ENCODE assay signal across 21 cellular contexts in genomic region chr10:93601774-93602162, GRCh38. TPM values are rescaled to one million over a fixed set of nuclear protein-coding genes. Genes with fewer than 3 reads are reported as not detected.
A peak's percentile ranks its signal among the peaks of the same experiment; 100 is the strongest.
DNase-seq lines count a peak whose midpoint lies in the region; ATAC-seq and TF ChIP-seq lines count a peak whose summit lies in the region.
"Had no signal": no experiment of that assay in that cellular context is flagged by ENCODE, and none has a peak within 500 bp of the region (broad histone marks: within the 10 kb centered on the region; RNA-seq: fewer than 3 reads in every experiment).

No MANE protein-coding gene starts in this region.

- ATAC-seq in activated CD8-positive, alpha-beta memory T cell treated with anti-CD3 and anti-CD28 coated beads, Interleukin-2, amount 10 ng/mL, durations not matched to agents 7 days and 5 days: no peak
- no peak for ATAC-seq in HG03159 (IDR thresholded peaks at IDR 0.05; ENCODE audit: unreplicated experiment)

- H3K9me3 ChIP-seq in duodenal mucosa (ENCODE audit: control insufficient read depth in 1 of 2, low read length in 2 of 2) (no peaks in the 10 kb centered on the region), mesodermal cell (ENCODE audit: control insufficient read depth, low read length) (no peaks in the 10 kb centered on the region)
- H3K9me3 ChIP-seq: ovary, Peyer's patch had no signal

- 21 to 23% methylated on average over 4 to 5 of the region's 7 CpGs for WGBS in mesodermal cell (ENCODE audit: insufficient coverage in 2 of 2), 2 experiments

- peaks cover 69% of the 10 kb centered on the region for H3K27me3 Mint-ChIP-seq in activated CD8-positive, alpha-beta memory T cell treated with anti-CD3 and anti-CD28 coated beads, Interleukin-2, amount 10 ng/mL, durations not matched to agents 7 days and 5 days
- peaks cover 77% of the 10 kb centered on the region for H3K27me3 Mint-ChIP-seq in type B pancreatic cell

- H3K9me3 Mint-ChIP-seq in activated CD8-positive, alpha-beta memory T cell treated with anti-CD3 and anti-CD28 coated beads, Interleukin-2, amount 10 ng/mL, durations not matched to agents 7 days and 5 days (ENCODE audit: low read depth): no peaks in the 10 kb centered on the region
- no peaks in the 10 kb centered on the region for H3K9me3 Mint-ChIP-seq in type B pancreatic cell

- H3K9ac ChIP-seq in duodenal mucosa (ENCODE audit: low read depth in 1 of 2, low read length in 2 of 2): no peak overlapping the region

- H3K27ac ChIP-seq in duodenal mucosa (ENCODE audit: low read depth, low read length): no peak overlapping the region
- H3K27ac ChIP-seq in mesodermal cell (ENCODE audit: low read depth, low read length, severe bottlenecking): no peak overlapping the region
- H3K27ac ChIP-seq: ovary, Peyer's patch, SK-N-MC had no signal

- TF ChIP-seq CTCF in type B pancreatic cell (conservative IDR thresholded peaks at IDR 0.05): no peak

- H3K27me3 ChIP-seq in duodenal mucosa (ENCODE audit: control insufficient read depth in 1 of 2, insufficient read depth in 2 of 2, low read length in 2 of 2): peaks cover 30 to 31% of the 10 kb centered on the region in 2 donors
- H3K27me3 ChIP-seq: ovary, Peyer's patch had no signal

- peak overlapping the region; percentile 31 to 46 for H3K4me3 ChIP-seq in duodenal mucosa (ENCODE audit: low read depth in 1 of 2, low read length in 2 of 2)
- peak overlapping the region; percentile 40 for H3K4me3 ChIP-seq in mesodermal cell (ENCODE audit: extremely low read depth, insufficient read depth, low read length, poor library complexity, severe bottlenecking)
- H3K4me3 ChIP-seq: SK-N-MC had no signal

- CTCF ChIA-PET in activated CD8-positive, alpha-beta memory T cell treated with anti-CD3 and anti-CD28 coated beads, Interleukin-2, amount 10 ng/mL, durations not matched to agents 7 days and 5 days (lab: Charles Lee): no interaction called here

- H3K4me1 ChIP-seq in duodenal mucosa (ENCODE audit: control insufficient read depth in 1 of 2, insufficient read depth in 2 of 2, low read length in 2 of 2) (peaks cover 0 to 8% of the 10 kb centered on the region in 2 donors), mesodermal cell (ENCODE audit: control insufficient read depth, insufficient read depth, low read length, poor library complexity, severe bottlenecking) (no peaks in the 10 kb centered on the region)

- no peaks in the 10 kb centered on the region for H3K4me1 Mint-ChIP-seq in activated CD8-positive, alpha-beta memory T cell treated with anti-CD3 and anti-CD28 coated beads, Interleukin-2, amount 10 ng/mL, durations not matched to agents 7 days and 5 days
- H3K4me1 Mint-ChIP-seq in type B pancreatic cell (ENCODE audit: unreplicated experiment): peaks cover 10% of the 10 kb centered on the region

- H3K4me3 Mint-ChIP-seq in activated CD8-positive, alpha-beta memory T cell treated with anti-CD3 and anti-CD28 coated beads, Interleukin-2, amount 10 ng/mL, durations not matched to agents 7 days and 5 days: no peak overlapping the region
- H3K4me3 Mint-ChIP-seq in type B pancreatic cell: peak overlapping the region; percentile 76

- DNase-seq in activated CD8-positive, alpha-beta memory T cell treated with anti-CD3 and anti-CD28 coated beads, Interleukin-2, amount 10 ng/mL, durations not matched to agents 7 days and 5 days: peak; percentile 5
- no peak for DNase-seq in activated CD8-positive, alpha-beta memory T cell treated with anti-CD3 and anti-CD28 coated beads, Interleukin-2, amount 50 U/mL, for 48 hours
- DNase-seq in type B pancreatic cell (ENCODE audit: extremely low spot score, unreplicated experiment): no peak
- DNase-seq in activated CD4-positive, alpha-beta T cell treated with anti-CD3 and anti-CD28 coated beads, Interleukin-2, amount 50 U/mL, for 48 hours: no peak
- no peak for DNase-seq in activated CD4-positive, alpha-beta T cell treated with anti-CD3 and anti-CD28 coated beads for 4 hours
- DNase-seq: 8988T; activated CD4-positive, alpha-beta T cell treated with anti-CD3 and anti-CD28 coated beads for 1 hour; activated gamma-delta T cell treated with Interleukin-2 at 50 U/mL for 16 hours; amniotic stem cell; cerebellar nuclear complex; hippocampal formation; NCI-H1694; Peyer's patch had no signal

- H3K36me3 ChIP-seq in duodenal mucosa (ENCODE audit: control insufficient read depth in 1 of 2, insufficient read depth in 2 of 2, low read length in 2 of 2) (no peaks in the 10 kb centered on the region), mesodermal cell (ENCODE audit: control insufficient read depth, insufficient read depth, low read length) (no peaks in the 10 kb centered on the region)
- H3K36me3 ChIP-seq: ovary, Peyer's patch had no signal

- H3K36me3 Mint-ChIP-seq in activated CD8-positive, alpha-beta memory T cell treated with anti-CD3 and anti-CD28 coated beads, Interleukin-2, amount 10 ng/mL, durations not matched to agents 7 days and 5 days: no peaks in the 10 kb centered on the region
- no peaks in the 10 kb centered on the region for H3K36me3 Mint-ChIP-seq in type B pancreatic cell

- no peak overlapping the region for H3K27ac Mint-ChIP-seq in activated CD8-positive, alpha-beta memory T cell treated with anti-CD3 and anti-CD28 coated beads, Interleukin-2, amount 10 ng/mL, durations not matched to agents 7 days and 5 days
- no peak overlapping the region for H3K27ac Mint-ChIP-seq in type B pancreatic cell

RNA-seq across cellular contexts. Expression of gene RBP4, which starts 0.7 kb away (rescaled TPM):
- not detected for total RNA-seq in activated CD8-positive, alpha-beta memory T cell treated with anti-CD3 and anti-CD28 coated beads, Interleukin-2, amount 10 ng/mL, durations not matched to agents 7 days and 5 days
- 1.3 TPM for polyA plus RNA-seq in mesodermal cell (2013, experiment 1 of 2)
- 1.7 TPM for polyA plus RNA-seq in mesodermal cell (2013, experiment 2 of 2)
- total RNA-seq in type B pancreatic cell (ENCODE audit: low replicate concordance): 30.3 and 54.3 TPM in 2 replicates

RNA-seq across cellular contexts. Expression of gene PDE6C, which starts 10.6 kb away (rescaled TPM):
- not detected for total RNA-seq in activated CD8-positive, alpha-beta memory T cell treated with anti-CD3 and anti-CD28 coated beads, Interleukin-2, amount 10 ng/mL, durations not matched to agents 7 days and 5 days
- not detected for polyA plus RNA-seq in mesodermal cell (2013, experiment 1 of 2)
- polyA plus RNA-seq in mesodermal cell (2013, experiment 2 of 2): not detected
- not detected in 2 replicates for total RNA-seq in type B pancreatic cell (ENCODE audit: low replicate concordance)
- total RNA-seq: ovary, Peyer's patch, skeletal muscle tissue, temporal lobe had no signal
- polyA plus RNA-seq: BJ had no signal

RNA-seq across cellular contexts. Expression of gene FFAR4, which starts 35.3 kb away (rescaled TPM):
- not detected for total RNA-seq in activated CD8-positive, alpha-beta memory T cell treated with anti-CD3 and anti-CD28 coated beads, Interleukin-2, amount 10 ng/mL, durations not matched to agents 7 days and 5 days
- not detected for polyA plus RNA-seq in mesodermal cell (2013, experiment 1 of 2)
- polyA plus RNA-seq in mesodermal cell (2013, experiment 2 of 2): not detected
- 0.70 and 1.2 TPM in 2 replicates for total RNA-seq in type B pancreatic cell (ENCODE audit: low replicate concordance)
- total RNA-seq: temporal lobe had no signal
- polyA plus RNA-seq: BJ had no signal

Comparison
In these comparisons a context has a peak if more than half of its experiments do, and no peak if none do; other contexts are left out.
1. RNA of gene RBP4, which starts 0.7 kb away (total RNA-seq): 30.3 to 54.3 TPM in type B pancreatic cell; not detected in activated CD8-positive, alpha-beta memory T cell treated with anti-CD3 and anti-CD28 coated beads, Interleukin-2, amount 10 ng/mL, durations not matched to agents 7 days and 5 days; every median in the first group is over 10 times any median in the second.